ENCODE assay signal across 17 cellular contexts in the genomic region with DNA sequence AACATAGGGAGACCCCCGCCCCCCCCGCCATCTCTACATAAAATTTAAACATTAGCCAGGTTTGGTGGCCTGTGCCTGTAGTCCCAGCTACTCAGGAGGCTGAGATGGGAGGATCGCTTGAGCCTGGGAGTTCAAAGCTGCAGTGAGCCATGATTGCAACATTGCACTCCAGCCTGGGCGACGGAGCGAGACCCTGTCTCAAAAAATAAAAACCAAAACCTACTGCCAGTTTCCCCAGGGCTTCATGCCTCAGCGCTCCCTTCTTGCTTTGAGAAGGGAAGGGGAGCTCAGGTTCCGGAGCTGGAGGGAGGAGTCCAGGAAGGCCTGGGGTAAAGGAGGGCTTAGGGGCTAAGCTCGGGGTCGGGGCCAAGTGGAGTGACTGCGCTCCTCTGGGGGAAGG. TPM values are rescaled to one million over a fixed set of nuclear protein-coding genes. Genes with fewer than 3 reads are reported as not detected.
DNase-seq lines count a peak whose midpoint lies in the region; ATAC-seq, FAIRE-seq and TF ChIP-seq lines count a peak whose summit lies in the region.
"Had no signal": no experiment of that assay in that cellular context is flagged by ENCODE, and none has a peak within 500 bp of the region (broad histone marks: within the 10 kb centered on the region; RNA-seq: fewer than 3 reads in every experiment).

No MANE protein-coding gene starts in this region.

- no peak for FAIRE-seq in HTR-8/SVneo (lab: Jason Lieb, UNC)
- FAIRE-seq: GM19239 had no signal

- DNase-seq in GM12865 (ENCODE audit: low read depth) (peak; percentile 28), adrenal gland (no peak), HTR-8/SVneo (ENCODE audit: insufficient read length, low spot score) (no peak), COLO829 (ENCODE audit: low spot score) (no peak), NCI-H226 (no peak)
- DNase-seq in activated CD4-positive, alpha-beta T cell treated with anti-CD3 and anti-CD28 coated beads for 36 hours: no peak
- DNase-seq: activated CD4-positive, alpha-beta T cell treated with anti-CD3 and anti-CD28 coated beads for 1 hour; activated CD8-positive, alpha-beta memory T cell treated with anti-CD3 and anti-CD28 coated beads, Interleukin-2, amount 50 U/mL, for 4 hours; activated naive CD4-positive, alpha-beta T cell treated with anti-CD3 and anti-CD28 coated beads, Interleukin-2, amount 10 ng/mL, durations not matched to agents 7 days and 5 days; islet precursor cell; NCI-H1930; T-helper 17 cell; upper lobe of left lung had no signal

- no peak for TF ChIP-seq POLR2A in adrenal gland (IDR thresholded peaks at IDR 0.05)

- 84 to 92% (median 89%) methylated on average over 10 to 11 of the region's 11 CpGs for WGBS in adrenal gland, 4 donors

- H3K9me3 ChIP-seq in adrenal gland (replicated peaks in 1 of 3) (no peaks in the 10 kb centered on the region), subcutaneous abdominal adipose tissue (ENCODE audit: control insufficient read depth in 5 of 5, low read length in 5 of 5) (no peaks in the 10 kb centered on the region)
- H3K9me3 ChIP-seq: upper lobe of left lung had no signal

- no peaks in the 10 kb centered on the region for H3K4me1 Mint-ChIP-seq in activated CD4-positive, alpha-beta T cell treated with anti-CD3 and anti-CD28 coated beads for 36 hours
- H3K4me1 Mint-ChIP-seq: activated naive CD4-positive, alpha-beta T cell treated with anti-CD3 and anti-CD28 coated beads, Interleukin-2, amount 10 ng/mL, durations not matched to agents 7 days and 5 days; central memory CD8-positive, alpha-beta T cell had no signal

- intact Hi-C loops in adrenal gland (cut with DNase I): no loop called here
- intact Hi-C loops in activated CD4-positive, alpha-beta T cell treated with anti-CD3 and anti-CD28 coated beads for 36 hours (cut with DNase I, micrococcal nuclease): no loop called here

- CTCF ChIA-PET in activated CD4-positive, alpha-beta T cell treated with anti-CD3 and anti-CD28 coated beads for 36 hours (lab: Charles Lee): interaction anchor here (0.7 to 1.0 kb wide), 2 partner anchors 12 to 191 kb away, joined by 3 read pairs; no protein-coding TSS in a partner anchor

- TF ChIP-seq CTCF in GM12865 (IDR thresholded peaks at IDR 0.05; ENCODE audit: insufficient read depth, low read depth, low read length, missing control alignments) (no peak), adrenal gland (IDR thresholded peaks at IDR 0.05) (no peak)

- H3K36me3 ChIP-seq in adrenal gland (replicated peaks in 1 of 2): peaks cover 0 to 28% of the 10 kb centered on the region in 2 donors
- H3K36me3 ChIP-seq in subcutaneous abdominal adipose tissue (ENCODE audit: control insufficient read depth in 5 of 5, insufficient read depth in 5 of 5, low read length in 5 of 5): peaks cover 0 to 69% (median 55%) of the 10 kb centered on the region in 5 donors

- H3K27me3 Mint-ChIP-seq in activated CD4-positive, alpha-beta T cell treated with anti-CD3 and anti-CD28 coated beads for 36 hours: no peaks in the 10 kb centered on the region
- H3K27me3 Mint-ChIP-seq: central memory CD8-positive, alpha-beta T cell had no signal

- peaks cover 2% of the 10 kb centered on the region for H3K36me3 Mint-ChIP-seq in activated CD4-positive, alpha-beta T cell treated with anti-CD3 and anti-CD28 coated beads for 36 hours (ENCODE audit: low read depth)

- POLR2A ChIA-PET in activated CD4-positive, alpha-beta T cell treated with anti-CD3 and anti-CD28 coated beads for 36 hours (lab: Charles Lee): no interaction called here

- peaks cover 26% of the 10 kb centered on the region in 2 donors for H3K4me1 ChIP-seq in adrenal gland (replicated peaks in 1 of 2)
- peaks cover 0 to 34% (median 25%) of the 10 kb centered on the region in 5 donors for H3K4me1 ChIP-seq in subcutaneous abdominal adipose tissue (ENCODE audit: control insufficient read depth in 5 of 5, insufficient read depth in 5 of 5, low read length in 5 of 5)
- H3K4me1 ChIP-seq: upper lobe of left lung had no signal

- H3K4me3 ChIP-seq in GM12865 (ENCODE audit: low read depth, low read length) (no peak overlapping the region), adrenal gland (no peak overlapping the region), subcutaneous abdominal adipose tissue (ENCODE audit: low read depth in 1 of 5, low read length in 5 of 5) (no peak overlapping the region)
- H3K4me3 ChIP-seq: upper lobe of left lung had no signal

- no peak overlapping the region for H3K4me3 Mint-ChIP-seq in activated CD4-positive, alpha-beta T cell treated with anti-CD3 and anti-CD28 coated beads for 36 hours
- H3K4me3 Mint-ChIP-seq: activated naive CD4-positive, alpha-beta T cell treated with anti-CD3 and anti-CD28 coated beads, Interleukin-2, amount 10 ng/mL, durations not matched to agents 7 days and 5 days; central memory CD8-positive, alpha-beta T cell; T-helper 17 cell had no signal

- H3K27ac ChIP-seq in adrenal gland (peak overlapping the region; percentile 52 to 84 (median 79)), layer of hippocampus (ENCODE audit: low read depth, low read length) (peak overlapping the region; percentile 71), subcutaneous abdominal adipose tissue (ENCODE audit: low read depth, low read length) (peak overlapping the region; percentile 75)
- H3K27ac ChIP-seq: upper lobe of left lung had no signal

- H3K27me3 ChIP-seq in adrenal gland (no peaks in the 10 kb centered on the region), layer of hippocampus (ENCODE audit: control insufficient read depth, insufficient read depth, low read length) (no peaks in the 10 kb centered on the region), subcutaneous abdominal adipose tissue (ENCODE audit: control insufficient read depth in 5 of 5, insufficient read depth in 4 of 5, low read length in 5 of 5) (no peaks in the 10 kb centered on the region)
- H3K27me3 ChIP-seq: upper lobe of left lung had no signal

- no peak for ATAC-seq in activated CD4-positive, alpha-beta T cell treated with anti-CD3 and anti-CD28 coated beads for 36 hours
- ATAC-seq: T-helper 17 cell had no signal

- H3K9ac ChIP-seq in subcutaneous abdominal adipose tissue (ENCODE audit: low read length in 5 of 5): peak overlapping the region in 1 of 5 donors; percentile 28

- no peak overlapping the region for H3K27ac Mint-ChIP-seq in activated CD4-positive, alpha-beta T cell treated with anti-CD3 and anti-CD28 coated beads for 36 hours
- H3K27ac Mint-ChIP-seq: activated naive CD4-positive, alpha-beta T cell treated with anti-CD3 and anti-CD28 coated beads, Interleukin-2, amount 10 ng/mL, durations not matched to agents 7 days and 5 days; T-helper 17 cell had no signal

- no peaks in the 10 kb centered on the region for H3K9me3 Mint-ChIP-seq in activated CD4-positive, alpha-beta T cell treated with anti-CD3 and anti-CD28 coated beads for 36 hours (ENCODE audit: low read depth)
- H3K9me3 Mint-ChIP-seq: activated naive CD4-positive, alpha-beta T cell treated with anti-CD3 and anti-CD28 coated beads, Interleukin-2, amount 10 ng/mL, durations not matched to agents 7 days and 5 days; central memory CD8-positive, alpha-beta T cell had no signal

RNA-seq across cellular contexts. Expression of gene PLCD3, which starts 20.5 kb away (rescaled TPM):
- total RNA-seq in adrenal gland: 100 to 1,000 TPM in 5 of 8 donors, 10 to 100 TPM in 3; 48.6 to 246 (median 149) TPM
- polyA plus RNA-seq in adrenal gland: 10 to 100 TPM; 33.2 to 68.1 (median 36.4) TPM
- total RNA-seq in activated CD4-positive, alpha-beta T cell treated with anti-CD3 and anti-CD28 coated beads for 36 hours: 1 to 10 TPM; 2.9 to 3.4 TPM

RNA-seq across cellular contexts. Expression of gene ACBD4, which starts 23.6 kb away (rescaled TPM):
- total RNA-seq in adrenal gland: 10 to 100 TPM; 13.1 to 30.6 (median 23.6) TPM
- polyA plus RNA-seq in adrenal gland: 10 to 100 TPM in 2 of 3 donors, 1 to 10 TPM in 1; 7.9 to 71.3 (median 44.5) TPM
- total RNA-seq in activated CD4-positive, alpha-beta T cell treated with anti-CD3 and anti-CD28 coated beads for 36 hours: 10 to 100 TPM; 12.7 to 13.4 TPM

RNA-seq across cellular contexts. Expression of gene HEXIM1, which starts 36.4 kb away (rescaled TPM):
- 100 to 1,000 TPM in 1 of 8 donors, 10 to 100 TPM in 7; 25.1 to 159 (median 46.8) TPM for total RNA-seq in adrenal gland
- polyA plus RNA-seq in adrenal gland: 10 to 100 TPM; 23.3 to 26.0 (median 24.4) TPM
- 10 to 100 TPM; 27.1 to 27.3 TPM for total RNA-seq in activated CD4-positive, alpha-beta T cell treated with anti-CD3 and anti-CD28 coated beads for 36 hours

RNA-seq across cellular contexts. Expression of gene HEXIM2, which starts 49.8 kb away (rescaled TPM):
- 10 to 100 TPM in 7 of 8 donors, 1 to 10 TPM in 1; 8.5 to 28.1 (median 17.6) TPM for total RNA-seq in adrenal gland
- polyA plus RNA-seq in adrenal gland: 10 to 100 TPM in 2 of 3 donors, 1 to 10 TPM in 1; 4.5 to 18.0 (median 14.7) TPM
- 1 to 10 TPM; 3.9 to 4.6 TPM for total RNA-seq in activated CD4-positive, alpha-beta T cell treated with anti-CD3 and anti-CD28 coated beads for 36 hours

RNA-seq across cellular contexts. Expression of gene NMT1, which starts 50.7 kb away (rescaled TPM):
- total RNA-seq in adrenal gland: 100 to 1,000 TPM in 6 of 8 donors, 10 to 100 TPM in 2; 85.9 to 174 (median 136) TPM
- polyA plus RNA-seq in adrenal gland: 100 to 1,000 TPM; 119 to 170 (median 163) TPM
- total RNA-seq in activated CD4-positive, alpha-beta T cell treated with anti-CD3 and anti-CD28 coated beads for 36 hours: 100 to 1,000 TPM; 170 to 175 TPM

Comparison
In these comparisons a context has a peak if more than half of its experiments do, and no peak if none do; other contexts are left out.
1. RNA of gene PLCD3, which starts 20.5 kb away (total RNA-seq): 48.6 to 246 TPM in adrenal gland; 2.9 to 3.4 TPM in activated CD4-positive, alpha-beta T cell treated with anti-CD3 and anti-CD28 coated beads for 36 hours; every median in the first group is over 10 times any median in the second.
2. Peak in every context shown above with its lines, with median percentiles within 50 percentile points of each other: H3K27ac ChIP-seq.